Comparison of ENCODE assay signal across 1 cellular context in genomic region chr22:36481393-36482168, GRCh38.
A peak's percentile ranks its signal among the peaks of the same experiment; 100 is the strongest.
TF ChIP-seq lines count a peak whose summit lies in the region.

Gene TXN2, minus strand, starts transcription at chr22:36481640. Its CDS starts 803 bp downstream, at chr22:36480837.

TF ChIP-seq in K562, 482 proteins besides CTCF, POLR2A, EP300 and RAD21 (continued from another document and continues in another):
- TF ChIP-seq, protein P1, sequence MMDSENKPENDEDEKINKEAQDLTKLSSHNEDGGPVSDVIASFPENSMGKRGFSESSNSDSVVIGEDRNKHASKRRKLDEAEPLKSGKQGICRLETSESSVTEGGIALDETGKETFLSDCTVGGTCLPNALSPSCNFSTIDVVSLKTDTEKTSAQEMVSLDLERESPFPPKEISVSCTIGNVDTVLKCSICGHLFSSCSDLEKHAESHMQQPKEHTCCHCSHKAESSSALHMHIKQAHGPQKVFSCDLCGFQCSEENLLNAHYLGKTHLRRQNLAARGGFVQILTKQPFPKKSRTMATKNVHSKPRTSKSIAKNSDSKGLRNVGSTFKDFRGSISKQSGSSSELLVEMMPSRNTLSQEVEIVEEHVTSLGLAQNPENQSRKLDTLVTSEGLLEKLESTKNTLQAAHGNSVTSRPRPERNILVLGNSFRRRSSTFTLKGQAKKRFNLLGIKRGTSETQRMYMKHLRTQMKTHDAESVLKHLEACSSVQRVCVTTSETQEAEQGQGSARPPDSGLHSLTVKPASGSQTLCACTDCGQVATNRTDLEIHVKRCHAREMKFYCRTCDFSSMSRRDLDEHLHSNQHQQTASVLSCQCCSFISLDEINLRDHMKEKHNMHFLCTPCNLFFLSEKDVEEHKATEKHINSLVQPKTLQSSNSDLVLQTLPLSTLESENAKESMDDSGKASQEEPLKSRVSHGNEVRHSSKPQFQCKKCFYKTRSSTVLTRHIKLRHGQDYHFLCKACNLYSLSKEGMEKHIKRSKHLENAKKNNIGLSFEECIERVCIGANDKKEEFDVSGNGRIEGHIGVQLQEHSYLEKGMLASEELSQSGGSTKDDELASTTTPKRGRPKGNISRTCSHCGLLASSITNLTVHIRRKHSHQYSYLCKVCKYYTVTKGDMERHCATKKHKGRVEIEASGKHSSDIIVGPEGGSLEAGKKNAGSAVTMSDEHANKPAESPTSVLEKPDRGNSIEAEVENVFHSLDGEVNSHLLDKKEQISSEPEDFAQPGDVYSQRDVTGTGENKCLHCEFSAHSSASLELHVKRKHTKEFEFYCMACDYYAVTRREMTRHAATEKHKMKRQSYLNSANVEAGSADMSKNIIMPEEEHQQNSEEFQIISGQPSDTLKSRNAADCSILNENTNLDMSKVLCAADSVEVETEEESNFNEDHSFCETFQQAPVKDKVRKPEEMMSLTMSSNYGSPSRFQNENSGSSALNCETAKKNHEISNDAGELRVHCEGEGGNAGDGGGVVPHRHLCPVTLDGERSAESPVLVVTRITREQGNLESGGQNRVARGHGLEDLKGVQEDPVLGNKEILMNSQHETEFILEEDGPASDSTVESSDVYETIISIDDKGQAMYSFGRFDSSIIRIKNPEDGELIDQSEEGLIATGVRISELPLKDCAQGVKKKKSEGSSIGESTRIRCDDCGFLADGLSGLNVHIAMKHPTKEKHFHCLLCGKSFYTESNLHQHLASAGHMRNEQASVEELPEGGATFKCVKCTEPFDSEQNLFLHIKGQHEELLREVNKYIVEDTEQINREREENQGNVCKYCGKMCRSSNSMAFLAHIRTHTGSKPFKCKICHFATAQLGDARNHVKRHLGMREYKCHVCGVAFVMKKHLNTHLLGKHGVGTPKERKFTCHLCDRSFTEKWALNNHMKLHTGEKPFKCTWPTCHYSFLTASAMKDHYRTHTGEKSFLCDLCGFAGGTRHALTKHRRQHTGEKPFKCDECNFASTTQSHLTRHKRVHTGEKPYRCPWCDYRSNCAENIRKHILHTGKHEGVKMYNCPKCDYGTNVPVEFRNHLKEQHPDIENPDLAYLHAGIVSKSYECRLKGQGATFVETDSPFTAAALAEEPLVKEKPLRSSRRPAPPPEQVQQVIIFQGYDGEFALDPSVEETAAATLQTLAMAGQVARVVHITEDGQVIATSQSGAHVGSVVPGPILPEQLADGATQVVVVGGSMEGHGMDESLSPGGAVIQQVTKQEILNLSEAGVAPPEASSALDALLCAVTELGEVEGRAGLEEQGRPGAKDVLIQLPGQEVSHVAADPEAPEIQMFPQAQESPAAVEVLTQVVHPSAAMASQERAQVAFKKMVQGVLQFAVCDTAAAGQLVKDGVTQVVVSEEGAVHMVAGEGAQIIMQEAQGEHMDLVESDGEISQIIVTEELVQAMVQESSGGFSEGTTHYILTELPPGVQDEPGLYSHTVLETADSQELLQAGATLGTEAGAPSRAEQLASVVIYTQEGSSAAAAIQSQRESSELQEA (IDR thresholded peaks at IDR 0.05; ENCODE audit: low read depth) = no peak
- TF ChIP-seq ZNF668 (CRISPR knock-in tag; IDR thresholded peaks at IDR 0.05) (no peak), NCOR1 (IDR thresholded peaks at IDR 0.05) (no peak), NR1H2 (CRISPR knock-in tag; IDR thresholded peaks at IDR 0.05) (no peak), ESRRB (CRISPR knock-in tag; IDR thresholded peaks at IDR 0.05; ENCODE audit: borderline replicate concordance) (no peak), CSDE1 (IDR thresholded peaks at IDR 0.05) (no peak), ZNF436 (CRISPR knock-in tag; IDR thresholded peaks at IDR 0.05) (no peak), RUNX1 (IDR thresholded peaks at IDR 0.05; ENCODE audit: low read depth) (no peak), RHOXF2B (CRISPR knock-in tag; conservative IDR thresholded peaks at IDR 0.05) (no peak), SMARCA5 (IDR thresholded peaks at IDR 0.05) (no peak), AFF4 (CRISPR knock-in tag; IDR thresholded peaks at IDR 0.05) (peak; percentile 88), HMGN3 (IDR thresholded peaks at IDR 0.05; ENCODE audit: borderline replicate concordance, extremely low read depth, insufficient read length, low read depth, low read length) (peak; percentile 33), MAFF (IDR thresholded peaks at IDR 0.05; ENCODE audit: low read length) (no peak), RNF219 (CRISPR knock-in tag; IDR thresholded peaks at IDR 0.05) (no peak), ZBTB1 (CRISPR knock-in tag; IDR thresholded peaks at IDR 0.05; ENCODE audit: borderline replicate concordance, low read depth) (no peak), ILF3 (IDR thresholded peaks at IDR 0.05; ENCODE audit: borderline replicate concordance) (no peak), PRPF4 (IDR thresholded peaks at IDR 0.05; ENCODE audit: insufficient read depth, low read depth, low read length, poor library complexity, severe bottlenecking) (peak; percentile 38), ZNF766 (CRISPR knock-in tag; conservative IDR thresholded peaks at IDR 0.05) (no peak), BMI1 (IDR thresholded peaks at IDR 0.05; ENCODE audit: low read length) (no peak), ZNF282 (CRISPR knock-in tag; IDR thresholded peaks at IDR 0.05) (no peak), FOSL1 (tag; conservative IDR thresholded peaks at IDR 0.05) (0 out of 2 replicates have a peak, but pooled peaks have one; percentile 24), ELF1 (tag; IDR thresholded peaks at IDR 0.05) (peak; percentile 85), NFATC3 (IDR thresholded peaks at IDR 0.05) (no peak), ZNF384 (IDR thresholded peaks at IDR 0.05; ENCODE audit: low read depth, low read length) (peak; percentile 89), CREM (IDR thresholded peaks at IDR 0.05; ENCODE audit: low read depth) (peak; percentile 97), TBL1XR1 (IDR thresholded peaks at IDR 0.05; ENCODE audit: low read length in 2 of 2) (no peak), NFIX (CRISPR knock-in tag; IDR thresholded peaks at IDR 0.05; ENCODE audit: low read depth) (no peak), HNRNPLL (IDR thresholded peaks at IDR 0.05; ENCODE audit: low read depth, low read length, poor library complexity, severe bottlenecking) (peak; percentile 19), ZNF146 (CRISPR knock-in tag; IDR thresholded peaks at IDR 0.05; ENCODE audit: unreplicated experiment) (no peak), MAFG (tag; conservative IDR thresholded peaks at IDR 0.05) (no peak), ZNF785 (CRISPR knock-in tag; IDR thresholded peaks at IDR 0.05) (no peak), ZBTB7A (IDR thresholded peaks at IDR 0.05; ENCODE audit: borderline replicate concordance, control insufficient read depth, low read depth, low read length) (peak; percentile 37; the same call in 1 of the 2 replicates), FOXP1 (CRISPR knock-in tag; IDR thresholded peaks at IDR 0.05) (no peak), ZNF143 (CRISPR knock-in tag; IDR thresholded peaks at IDR 0.05) (no peak), DDX20 (tag; IDR thresholded peaks at IDR 0.05; ENCODE audit: low read depth) (no peak), HSF4 (CRISPR knock-in tag; IDR thresholded peaks at IDR 0.05; ENCODE audit: borderline replicate concordance) (no peak), U2AF1 (optimal IDR thresholded peaks at IDR 0.05; ENCODE audit: low read depth, low read length) (no peak), NCOA4 (IDR thresholded peaks at IDR 0.05; ENCODE audit: partially characterized antibody) (no peak)
- TF ChIP-seq, protein P2, sequence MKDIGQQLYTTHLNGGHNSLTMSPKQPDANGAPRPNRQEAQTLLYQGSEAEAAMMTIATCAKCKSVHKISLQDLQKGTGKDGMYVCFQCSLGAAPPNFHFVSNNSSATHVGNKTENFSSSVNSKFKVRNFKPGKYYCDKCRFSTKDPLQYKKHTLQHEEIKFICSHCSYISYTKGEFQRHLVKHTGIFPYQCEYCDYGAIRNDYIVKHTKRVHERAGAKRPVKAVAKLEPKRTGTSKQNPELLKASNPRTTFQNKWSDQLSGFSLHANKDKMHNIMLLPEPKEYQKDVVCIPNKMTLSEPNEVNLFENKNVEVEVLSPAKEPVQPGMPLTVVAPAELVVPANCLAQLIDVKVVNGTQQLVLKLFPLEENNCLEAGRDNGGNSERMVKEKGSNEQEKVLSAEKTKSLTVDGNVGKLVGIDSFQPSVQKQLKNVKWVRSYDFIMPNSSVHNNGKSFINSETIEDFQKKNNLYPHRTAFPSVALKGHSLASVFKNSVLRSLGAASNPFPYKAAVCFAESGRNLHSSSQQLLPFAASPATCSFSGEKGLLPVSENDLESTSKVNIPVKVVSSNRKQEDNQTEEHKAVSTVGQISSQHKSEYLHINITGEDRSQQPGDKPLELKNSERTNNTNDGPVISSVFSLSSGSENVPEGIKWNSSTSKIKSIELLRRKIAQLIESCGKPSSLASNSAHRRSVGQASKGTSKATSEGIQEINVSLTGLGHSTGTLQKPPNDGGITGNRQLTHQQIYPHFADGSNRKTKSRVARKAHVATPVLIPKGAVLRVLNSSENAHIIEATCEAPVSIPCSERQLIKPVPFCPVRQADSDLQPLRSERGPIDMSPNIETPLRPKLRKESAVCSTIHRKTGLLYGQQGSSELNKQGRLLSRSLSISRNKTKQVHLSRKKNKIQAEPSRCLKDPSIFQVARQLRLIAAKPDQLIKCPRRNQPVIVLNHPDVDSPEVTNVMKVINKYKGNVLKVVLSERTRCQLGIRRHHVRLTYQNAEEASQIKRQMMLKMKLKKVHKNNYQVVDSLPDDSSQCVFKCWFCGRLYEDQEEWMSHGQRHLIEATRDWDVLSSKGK (CRISPR knock-in tag; IDR thresholded peaks at IDR 0.05) = no peak
- TF ChIP-seq, protein P3, sequence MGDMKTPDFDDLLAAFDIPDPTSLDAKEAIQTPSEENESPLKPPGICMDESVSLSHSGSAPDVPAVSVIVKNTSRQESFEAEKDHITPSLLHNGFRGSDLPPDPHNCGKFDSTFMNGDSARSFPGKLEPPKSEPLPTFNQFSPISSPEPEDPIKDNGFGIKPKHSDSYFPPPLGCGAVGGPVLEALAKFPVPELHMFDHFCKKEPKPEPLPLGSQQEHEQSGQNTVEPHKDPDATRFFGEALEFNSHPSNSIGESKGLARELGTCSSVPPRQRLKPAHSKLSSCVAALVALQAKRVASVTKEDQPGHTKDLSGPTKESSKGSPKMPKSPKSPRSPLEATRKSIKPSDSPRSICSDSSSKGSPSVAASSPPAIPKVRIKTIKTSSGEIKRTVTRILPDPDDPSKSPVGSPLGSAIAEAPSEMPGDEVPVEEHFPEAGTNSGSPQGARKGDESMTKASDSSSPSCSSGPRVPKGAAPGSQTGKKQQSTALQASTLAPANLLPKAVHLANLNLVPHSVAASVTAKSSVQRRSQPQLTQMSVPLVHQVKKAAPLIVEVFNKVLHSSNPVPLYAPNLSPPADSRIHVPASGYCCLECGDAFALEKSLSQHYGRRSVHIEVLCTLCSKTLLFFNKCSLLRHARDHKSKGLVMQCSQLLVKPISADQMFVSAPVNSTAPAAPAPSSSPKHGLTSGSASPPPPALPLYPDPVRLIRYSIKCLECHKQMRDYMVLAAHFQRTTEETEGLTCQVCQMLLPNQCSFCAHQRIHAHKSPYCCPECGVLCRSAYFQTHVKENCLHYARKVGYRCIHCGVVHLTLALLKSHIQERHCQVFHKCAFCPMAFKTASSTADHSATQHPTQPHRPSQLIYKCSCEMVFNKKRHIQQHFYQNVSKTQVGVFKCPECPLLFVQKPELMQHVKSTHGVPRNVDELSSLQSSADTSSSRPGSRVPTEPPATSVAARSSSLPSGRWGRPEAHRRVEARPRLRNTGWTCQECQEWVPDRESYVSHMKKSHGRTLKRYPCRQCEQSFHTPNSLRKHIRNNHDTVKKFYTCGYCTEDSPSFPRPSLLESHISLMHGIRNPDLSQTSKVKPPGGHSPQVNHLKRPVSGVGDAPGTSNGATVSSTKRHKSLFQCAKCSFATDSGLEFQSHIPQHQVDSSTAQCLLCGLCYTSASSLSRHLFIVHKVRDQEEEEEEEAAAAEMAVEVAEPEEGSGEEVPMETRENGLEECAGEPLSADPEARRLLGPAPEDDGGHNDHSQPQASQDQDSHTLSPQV (IDR thresholded peaks at IDR 0.05) = 0 out of 2 replicates have a peak, but pooled peaks have one; percentile 25
- TF ChIP-seq, protein P4, sequence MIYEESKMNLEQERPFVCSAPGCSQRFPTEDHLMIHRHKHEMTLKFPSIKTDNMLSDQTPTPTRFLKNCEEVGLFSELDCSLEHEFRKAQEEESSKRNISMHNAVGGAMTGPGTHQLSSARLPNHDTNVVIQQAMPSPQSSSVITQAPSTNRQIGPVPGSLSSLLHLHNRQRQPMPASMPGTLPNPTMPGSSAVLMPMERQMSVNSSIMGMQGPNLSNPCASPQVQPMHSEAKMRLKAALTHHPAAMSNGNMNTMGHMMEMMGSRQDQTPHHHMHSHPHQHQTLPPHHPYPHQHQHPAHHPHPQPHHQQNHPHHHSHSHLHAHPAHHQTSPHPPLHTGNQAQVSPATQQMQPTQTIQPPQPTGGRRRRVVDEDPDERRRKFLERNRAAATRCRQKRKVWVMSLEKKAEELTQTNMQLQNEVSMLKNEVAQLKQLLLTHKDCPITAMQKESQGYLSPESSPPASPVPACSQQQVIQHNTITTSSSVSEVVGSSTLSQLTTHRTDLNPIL (CRISPR knock-in tag; IDR thresholded peaks at IDR 0.05) = no peak
